Comparison of ENCODE assay signal across 14 cellular contexts in genomic region chr1:100433563-100433962, GRCh38.
"Had no signal": no experiment of that assay in that cellular context is flagged by ENCODE, and none has a peak within 500 bp of the region (broad histone marks: within the 10 kb centered on the region; RNA-seq: fewer than 3 reads in every experiment).

No MANE protein-coding gene starts in this region.

- DNase-seq: activated CD4-positive, alpha-beta T cell treated with anti-CD3 and anti-CD28 coated beads for 1 hour; activated CD8-positive, alpha-beta memory T cell treated with anti-CD3 and anti-CD28 coated beads for 24 hours; activated gamma-delta T cell treated with Interleukin-2 at 50 U/mL for 16 hours; activated T-cell treated with anti-CD3 and anti-CD28 coated beads, Interleukin-2, amount 50 U/mL, for 4 hours; cortex of kidney; effector CD8-positive, alpha-beta T cell; left ventricle myocardium superior; stimulated activated CD4-positive, alpha-beta T cell treated with anti-CD3 and anti-CD28 coated beads, Interleukin-4, amount 100 ng/mL, for 1 hour; stimulated activated CD8-positive, alpha-beta memory T cell treated with anti-CD3 and anti-CD28 coated beads, Interleukin-4, amount 100 ng/mL, for 48 hours; stomach; T1000 had no signal

- ATAC-seq: left ventricle myocardium superior had no signal

- H3K36me3 ChIP-seq: thoracic aorta had no signal

- H3K27ac ChIP-seq: epithelial cell of prostate, thoracic aorta had no signal

- H3K4me3 Mint-ChIP-seq: activated T-cell treated with anti-CD3 and anti-CD28 coated beads, Interleukin-2, amount 50 U/mL, for 4 hours; neural crest cell had no signal

- H3K4me1 Mint-ChIP-seq: neural crest cell had no signal

- H3K4me3 ChIP-seq: stomach, thoracic aorta had no signal

- H3K9me3 Mint-ChIP-seq: neural crest cell had no signal

- H3K27me3 ChIP-seq: stomach had no signal

- H3K9me3 ChIP-seq: stomach, thoracic aorta had no signal
